9 cellular contexts compared by ENCODE assay signal in genomic region chr19:14784730-14785101, GRCh38. TPM values are rescaled to one million over a fixed set of nuclear protein-coding genes. Genes with fewer than 3 reads are reported as not detected.
DNase-seq lines count a peak whose midpoint lies in the region; ATAC-seq and TF ChIP-seq lines count a peak whose summit lies in the region.
"Not testable (repeated sequence)": the region's sequence is repeated elsewhere in the genome, so short reads cannot be mapped to it uniquely, and the experiment has no call there.
"Had no signal": no experiment of that assay in that cellular context is flagged by ENCODE, and none has a peak within 500 bp of the region (broad histone marks: within the 10 kb centered on the region; RNA-seq: fewer than 3 reads in every experiment).

No MANE protein-coding gene starts in this region.

- TF ChIP-seq CTCF in mucosa of descending colon (IDR thresholded peaks at IDR 0.05), result not testable (repeated sequence)

- intact Hi-C loops in mucosa of descending colon (cut with DNase I, micrococcal nuclease), result not testable (repeated sequence)

- H4K20me1 ChIP-seq in BLaER1 treated with 17β-estradiol and CSF1 and Interleukin-3, amounts not matched to agents 10 nM and 100 nM, result not testable (repeated sequence)

- H3K4me2 ChIP-seq in BLaER1 treated with 17β-estradiol and CSF1 and Interleukin-3, amounts not matched to agents 10 nM and 100 nM, result peak overlapping the region; percentile 76 to 89 (median 84)

- ATAC-seq in GM21447 (IDR thresholded peaks at IDR 0.05; ENCODE audit: unreplicated experiment), result peak; percentile 59
- ATAC-seq in mucosa of descending colon, result peak; percentile 75

- not testable (repeated sequence) for H3K4me3 Mint-ChIP-seq in T-helper 2 cell treated with Interferon-gamma antibody and Interleukin-4, amounts not matched to agents 5 μg/mL and 100 μg/mL, for 36 hours

- H3K36me3 Mint-ChIP-seq in T-helper 2 cell treated with Interferon-gamma antibody and Interleukin-4, amounts not matched to agents 5 μg/mL and 100 μg/mL, for 36 hours (ENCODE audit: low read depth), result not testable (repeated sequence)

- not testable (repeated sequence) for H3K4me1 Mint-ChIP-seq in T-helper 2 cell treated with Interferon-gamma antibody and Interleukin-4, amounts not matched to agents 5 μg/mL and 100 μg/mL, for 36 hours (ENCODE audit: low read depth)

- peak overlapping the region in 7 of 10 experiments; percentile 14 to 46 (median 26); a peak in 10 of 20 replicates for H3K4me3 ChIP-seq in BLaER1 treated with 17β-estradiol and CSF1 and Interleukin-3, amounts not matched to agents 10 nM and 100 nM
- H3K4me3 ChIP-seq in mucosa of descending colon, result not testable (repeated sequence)

- peaks cover 49 to 79% (median 70%) of the 10 kb centered on the region in 10 experiments for H3K4me1 ChIP-seq in BLaER1 treated with 17β-estradiol and CSF1 and Interleukin-3, amounts not matched to agents 10 nM and 100 nM
- H3K4me1 ChIP-seq in mucosa of descending colon (ENCODE audit: low read depth), result not testable (repeated sequence)

- H3K27me3 ChIP-seq in BLaER1 treated with 17β-estradiol and CSF1 and Interleukin-3, amounts not matched to agents 10 nM and 100 nM, result not testable (repeated sequence)

- H3K9ac ChIP-seq in BLaER1 treated with 17β-estradiol and CSF1 and Interleukin-3, amounts not matched to agents 10 nM and 100 nM, result peak overlapping the region; percentile 66 to 82 (median 76)

- not testable (repeated sequence) for H3K36me3 ChIP-seq in BLaER1 treated with 17β-estradiol and CSF1 and Interleukin-3, amounts not matched to agents 10 nM and 100 nM; mucosa of descending colon (ENCODE audit: low read depth)

- not testable (repeated sequence) for H3K9me3 Mint-ChIP-seq in T-helper 2 cell treated with Interferon-gamma antibody and Interleukin-4, amounts not matched to agents 5 μg/mL and 100 μg/mL, for 36 hours

- H3K9me3 ChIP-seq in BLaER1 treated with 17β-estradiol and CSF1 and Interleukin-3, amounts not matched to agents 10 nM and 100 nM (replicated peaks in 1 of 11), result peaks cover 0 to 20% (median 0%) of the 10 kb centered on the region in 11 experiments; a peak in 5 of 22 replicates
- H3K9me3 ChIP-seq in mucosa of descending colon, result not testable (repeated sequence)

- H3K27ac ChIP-seq in BLaER1 treated with 17β-estradiol and CSF1 and Interleukin-3, amounts not matched to agents 10 nM and 100 nM, result peak overlapping the region; percentile 81 to 91 (median 88)

- DNase-seq in Kasumi-1 (lab: John Stamatoyannopoulos, UW) (peak; percentile 48 to 52), amniotic epithelial cell (ENCODE audit: low read depth) (peak; percentile 20), glomerular visceral epithelial cell (ENCODE audit: extremely low spot score) (peak; percentile 39), mucosa of descending colon (peak; percentile 33 to 79 (median 40))
- peak; percentile 68 for DNase-seq in T-helper 2 cell treated with Interferon-gamma antibody and Interleukin-4, amounts not matched to agents 5 μg/mL and 100 μg/mL, for 36 hours (ENCODE audit: low spot score)
- DNase-seq in stimulated activated CD8-positive, alpha-beta memory T cell treated with anti-CD3 and anti-CD28 coated beads, Interleukin-4, amount 100 ng/mL, for 48 hours, result peak; percentile 67

- H3K27ac Mint-ChIP-seq in T-helper 2 cell treated with Interferon-gamma antibody and Interleukin-4, amounts not matched to agents 5 μg/mL and 100 μg/mL, for 36 hours, result not testable (repeated sequence)

- not testable (repeated sequence) for H3K27me3 Mint-ChIP-seq in T-helper 2 cell treated with Interferon-gamma antibody and Interleukin-4, amounts not matched to agents 5 μg/mL and 100 μg/mL, for 36 hours (ENCODE audit: low read depth)

RNA-seq across cellular contexts. Expression of gene ADGRE2, which starts 6.4 kb away (rescaled TPM):
- total RNA-seq in mucosa of descending colon, result 1 to 10 TPM; 1.1 to 4.2 (median 1.9) TPM

RNA-seq across cellular contexts. Expression of gene OR7A5, which starts 50.3 kb away (rescaled TPM):
- total RNA-seq in mucosa of descending colon, result not detected
- total RNA-seq: T-helper 1 cell treated with Interleukin-12 subunit alpha and Interleukin-12 subunit beta and Interleukin-4 antibody, amounts not matched to agents 30 ng/mL and 1 ng/mL, for 36 hours had no signal

RNA-seq across cellular contexts. Expression of gene OR7C1, which starts 50.3 kb away (rescaled TPM):
- not detected for total RNA-seq in mucosa of descending colon
- total RNA-seq: T-helper 1 cell treated with Interleukin-12 subunit alpha and Interleukin-12 subunit beta and Interleukin-4 antibody, amounts not matched to agents 30 ng/mL and 1 ng/mL, for 36 hours had no signal
